ENCODE assay signal across 8 cellular contexts in the genomic region with DNA sequence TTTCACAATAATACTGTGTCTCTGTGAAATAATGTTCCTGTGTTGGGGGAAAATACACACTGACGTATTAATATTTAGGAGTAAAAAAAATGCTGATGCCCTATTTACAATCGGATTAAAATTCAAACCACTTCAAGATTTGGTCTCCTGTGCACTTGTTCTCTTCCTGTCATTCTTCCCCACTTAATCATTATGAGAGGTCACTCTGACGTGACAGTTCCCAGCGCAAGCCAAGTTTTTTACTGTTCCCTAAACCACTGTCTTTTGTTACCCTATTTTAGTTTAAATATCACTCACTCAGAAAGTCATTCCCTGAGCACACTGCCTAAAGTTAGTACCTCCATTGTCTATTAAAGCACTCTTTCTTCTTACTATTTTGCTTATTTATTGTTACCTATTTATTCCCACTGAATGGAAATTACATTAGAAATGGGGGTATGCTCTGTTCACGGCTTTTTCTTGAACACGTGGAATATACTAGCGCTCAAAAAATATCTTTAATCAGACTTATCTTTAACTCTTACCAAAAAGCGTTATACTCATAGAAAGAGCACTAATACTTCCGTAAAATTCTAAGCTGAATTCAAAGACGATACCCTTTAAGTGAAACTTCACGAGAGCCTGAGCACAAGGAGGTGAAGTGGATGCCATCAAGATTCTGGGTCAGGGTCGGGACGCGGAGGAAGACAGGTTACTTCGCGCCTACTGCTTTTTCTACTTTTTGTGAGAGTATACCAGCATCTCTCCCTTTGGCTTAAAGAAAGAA. TPM values are rescaled to one million over a fixed set of nuclear protein-coding genes. Genes with fewer than 3 reads are reported as not detected.
DNase-seq lines count a peak whose midpoint lies in the region; TF ChIP-seq lines count a peak whose summit lies in the region.

No MANE protein-coding gene starts in this region.

- TF ChIP-seq CTCF in fibroblast of mammary gland (conservative IDR thresholded peaks at IDR 0.05; ENCODE audit: control insufficient read depth, insufficient read depth, low read depth, low read length), result no peak
- no peak for TF ChIP-seq CTCF in neutrophil (IDR thresholded peaks at IDR 0.05)

- H3K27me3 ChIP-seq in H7 (ENCODE audit: control insufficient read depth, insufficient read depth, low read length) (no peaks in the 10 kb centered on the region), neutrophil (no peaks in the 10 kb centered on the region)

- H3K4me3 ChIP-seq in H7 (ENCODE audit: insufficient read depth, low read depth, low read length) (peak overlapping the region; percentile 93), fibroblast of mammary gland (ENCODE audit: control insufficient read depth, low read depth, low read length) (peak overlapping the region; percentile 98), neutrophil (ENCODE audit: low read depth in 1 of 2, low read length in 1 of 2) (peak overlapping the region; percentile 82 to 85)

- DNase-seq in NCI-H2081 (lab: John Stamatoyannopoulos, UW) (peak; percentile 34 to 74), NCI-H2081 treated with DMSO at 0.1 percent for 48 hours (lab: John Stamatoyannopoulos, UW) (no peak), H7 (no peak), Kasumi-1 (lab: John Stamatoyannopoulos, UW) (peak; percentile 82 to 95), SW480 (ENCODE audit: low spot score) (peak; percentile 61), fibroblast of mammary gland (ENCODE audit: low read depth) (peak; percentile 31), mesenteric fat pad (ENCODE audit: low spot score) (no peak)

- peaks cover 39 to 41% of the 10 kb centered on the region in 2 experiments for H3K4me1 ChIP-seq in neutrophil (ENCODE audit: control insufficient read depth in 1 of 2, insufficient read depth in 1 of 2, low read depth in 1 of 2, low read length in 1 of 2)

- no peaks in the 10 kb centered on the region for H3K9me3 ChIP-seq in neutrophil

- peak overlapping the region; percentile 93 for H3K27ac ChIP-seq in neutrophil

- no peaks in the 10 kb centered on the region for H3K36me3 ChIP-seq in H7 (replicated peaks; ENCODE audit: control insufficient read depth, insufficient read depth, low read length)
- peaks cover 4% of the 10 kb centered on the region for H3K36me3 ChIP-seq in neutrophil

RNA-seq across cellular contexts. Expression of a gene that starts 0.7 kb away (rescaled TPM):
- 132 and 136 TPM in 2 replicates for total RNA-seq in H7 (2014; rRNA removed; shearing (Covaris generic))
- 165 TPM for total RNA-seq in mesenteric fat pad

RNA-seq across cellular contexts. Expression of a gene that starts 44.0 kb away (rescaled TPM):
- total RNA-seq in H7 (2014; rRNA removed; shearing (Covaris generic)), result 40.9 and 46.2 TPM in 2 replicates
- total RNA-seq in mesenteric fat pad, result 60.0 TPM

RNA-seq across cellular contexts. Expression of a gene that starts 54.4 kb away (rescaled TPM):
- 3.5 and 5.9 TPM in 2 replicates for total RNA-seq in H7 (2014; rRNA removed; shearing (Covaris generic))
- total RNA-seq in mesenteric fat pad, result 28.6 TPM

Comparison
In these comparisons a context has a peak if more than half of its experiments do, and no peak if none do; other contexts are left out.
1. DNase-seq: peak in NCI-H2081 (2 of 2), Kasumi-1 (2 of 2), SW480 (single experiment) and fibroblast of mammary gland (single experiment); none in NCI-H2081 treated with DMSO at 0.1 percent for 48 hours (single experiment), H7 (single experiment) and mesenteric fat pad (single experiment).
2. Peak in every context shown above with its lines, with median percentiles within 50 percentile points of each other: H3K4me3 ChIP-seq.